In genomic region chr7:2980406-2981102, GRCh38 we compare ENCODE assay signal across 11 cellular contexts.
DNase-seq lines count a peak whose midpoint lies in the region; ATAC-seq, FAIRE-seq and TF ChIP-seq lines count a peak whose summit lies in the region.
"Had no signal": no experiment of that assay in that cellular context is flagged by ENCODE, and none has a peak within 500 bp of the region (broad histone marks: within the 10 kb centered on the region; RNA-seq: fewer than 3 reads in every experiment).

No MANE protein-coding gene starts in this region.

- H3K4me2 ChIP-seq in GM12878 (ENCODE audit: control insufficient read depth, insufficient read depth) (peak overlapping the region; percentile 99), mammary epithelial cell (ENCODE audit: insufficient read depth, low read depth, low read length) (no peak overlapping the region)
- H3K4me2 ChIP-seq: smooth muscle cell had no signal

- BruUV-seq in GM12878 (replicated peaks; lab: Mats Ljungman, UMichigan) (no TSS peak), mammary epithelial cell (replicated peaks; lab: Mats Ljungman, UMichigan) (no TSS peak)

- H3K9ac ChIP-seq in GM12878 (ENCODE audit: control insufficient read depth, insufficient read depth, low read length) (peak overlapping the region; percentile 75), mammary epithelial cell (ENCODE audit: insufficient read depth, low read length) (no peak overlapping the region)

- peak; percentile 52 for FAIRE-seq in GM18507 (lab: Jason Lieb, UNC)
- no peak for FAIRE-seq in GM12878 (lab: Jason Lieb, UNC)

- POLR2A ChIA-PET in CD8-positive, alpha-beta memory T cell (lab: Charles Lee) = no interaction called here
- POLR2A ChIA-PET in GM12878 (lab: Charles Lee) = no interaction called here

- TF ChIP-seq POLR2A in GM12878 (IDR thresholded peaks at IDR 0.05; ENCODE audit: low read depth, low read length) = 0 out of 2 replicates have a peak, but pooled peaks have one; percentile 15

- intact Hi-C loops in GM12878 (cut with micrococcal nuclease; ENCODE audit: unreplicated experiment) (no loop called here), posterior vena cava (cut with DNase I) (loop anchor here in 1 of 2 donors (5.0 kb wide), 1 partner anchor 1692 kb away; no protein-coding TSS in a partner anchor), mammary epithelial cell (cut with micrococcal nuclease) (no loop called here)

- peaks cover 69 to 88% (median 80%) of the 10 kb centered on the region in 3 donors for H3K4me1 Mint-ChIP-seq in CD8-positive, alpha-beta memory T cell

- H3K27ac Mint-ChIP-seq in CD8-positive, alpha-beta memory T cell = peak overlapping the region in 7 of 8 donors; percentile 32 to 83 (median 58)

- SMC1A ChIA-PET in GM12878 (lab: Charles Lee; ENCODE audit: uncharacterized antibody, unreplicated experiment) = interaction anchor here (1.5 to 3.6 kb wide), 2 partner anchors 87 to 89 kb away, joined by 3 to 26 read pairs; no protein-coding TSS in a partner anchor

- no peak for DNase-seq in CD8-positive, alpha-beta memory T cell
- no peak for DNase-seq in GM18507 (ENCODE audit: extremely low spot score, insufficient read length, low read depth)
- DNase-seq in GM12878 (ENCODE audit: low read depth, low spot score) = no peak
- peak; percentile 74 for DNase-seq in posterior vena cava (ENCODE audit: low spot score)
- DNase-seq in DMS114 treated with DMSO at 0.1 percent for 48 hours (lab: John Stamatoyannopoulos, UW; ENCODE audit: unreplicated experiment) = no peak
- no peak for DNase-seq in WERI-Rb-1
- DNase-seq in mammary epithelial cell = no peak
- DNase-seq: esophagus squamous epithelium, NCI-H1092 treated with DMSO at 0.1 percent for 48 hours, NCI-H748 treated with DMSO at 0.1 percent for 48 hours had no signal

- H3K4me1 ChIP-seq in CD8-positive, alpha-beta memory T cell (ENCODE audit: insufficient read depth, low read length) = peaks cover 68% of the 10 kb centered on the region
- H3K4me1 ChIP-seq in GM12878 (ENCODE audit: control insufficient read depth, insufficient read depth, low read length) (peaks cover 44% of the 10 kb centered on the region), mammary epithelial cell (ENCODE audit: insufficient read depth, low read length) (peaks cover 5% of the 10 kb centered on the region)

- no peaks in the 10 kb centered on the region for H4K20me1 ChIP-seq in GM12878 (ENCODE audit: control insufficient read depth, insufficient read depth)
- H4K20me1 ChIP-seq in mammary epithelial cell (ENCODE audit: insufficient read depth, low read length) = no peaks in the 10 kb centered on the region

- no peak for TF ChIP-seq RAD21 in GM12878 (IDR thresholded peaks at IDR 0.05; ENCODE audit: insufficient read depth, low read depth, low read length)

- H3K9me3 ChIP-seq in CD8-positive, alpha-beta memory T cell (ENCODE audit: low read length) = no peaks in the 10 kb centered on the region
- no peaks in the 10 kb centered on the region; the same call in 2 of the 3 replicates for H3K9me3 ChIP-seq in GM12878 (replicated peaks; ENCODE audit: control insufficient read depth, insufficient read depth, low read length)
- no peaks in the 10 kb centered on the region for H3K9me3 ChIP-seq in WERI-Rb-1 (ENCODE audit: severe bottlenecking)
- H3K9me3 ChIP-seq in mammary epithelial cell (replicated peaks; ENCODE audit: insufficient read depth, low read length) = no peaks in the 10 kb centered on the region
- H3K9me3 ChIP-seq: esophagus squamous epithelium had no signal

- in situ Hi-C loops in GM12878 (cut with MboI) = no loop called here
- in situ Hi-C loops in mammary epithelial cell (cut with MboI; ENCODE audit: low sequenced_read_pairs in 2 of 2) = no loop called here

- no peaks in the 10 kb centered on the region for H3K27me3 Mint-ChIP-seq in CD8-positive, alpha-beta memory T cell

- H2AFZ ChIP-seq in GM12878 (ENCODE audit: control insufficient read depth, low read depth, low read length) (no peak overlapping the region), mammary epithelial cell (ENCODE audit: low read depth, low read length) (no peak overlapping the region)

- H3K9me3 Mint-ChIP-seq in CD8-positive, alpha-beta memory T cell = no peaks in the 10 kb centered on the region

- no peaks in the 10 kb centered on the region for H3K27me3 ChIP-seq in CD8-positive, alpha-beta memory T cell (ENCODE audit: insufficient read depth, low read length, poor library complexity, severe bottlenecking)
- H3K27me3 ChIP-seq in GM12878 (replicated peaks in 1 of 2; ENCODE audit: control insufficient read depth in 2 of 2, insufficient read depth in 2 of 2, low read length in 1 of 2) (no peaks in the 10 kb centered on the region), WERI-Rb-1 (ENCODE audit: insufficient read depth, low read depth, severe bottlenecking) (no peaks in the 10 kb centered on the region), mammary epithelial cell (ENCODE audit: insufficient read depth, low read length) (no peaks in the 10 kb centered on the region)

- WGBS in GM12878 (ENCODE audit: insufficient coverage, insufficient replicate concordance, low lambda C conversion rate, missing lambda C conversion rate) = 71% methylated on average over 24 of the region's 27 CpGs
- 77% methylated on average over 8 of the region's 27 CpGs for WGBS in mammary epithelial cell (ENCODE audit: low coverage, missing lambda C conversion rate)

- H3K36me3 Mint-ChIP-seq in CD8-positive, alpha-beta memory T cell = peaks cover 0 to 48% (median 4%) of the 10 kb centered on the region in 3 donors

- no peak overlapping the region for H3K4me3 ChIP-seq in CD8-positive, alpha-beta memory T cell (ENCODE audit: low read length)
- H3K4me3 ChIP-seq in GM12878 = peak overlapping the region; percentile 60; the same call in 1 of the 2 replicates
- no peak overlapping the region for H3K4me3 ChIP-seq in WERI-Rb-1 (ENCODE audit: low read depth, low read length)
- H3K4me3 ChIP-seq in mammary epithelial cell (replicated peaks in 1 of 3; ENCODE audit: insufficient read depth in 1 of 3, low read depth in 2 of 3, low read length in 3 of 3) = no peak overlapping the region
- H3K4me3 ChIP-seq: esophagus squamous epithelium, smooth muscle cell had no signal

- H3K27ac ChIP-seq in CD8-positive, alpha-beta memory T cell (ENCODE audit: low read depth, low read length) = no peak overlapping the region
- H3K27ac ChIP-seq in GM12878 (ENCODE audit: control insufficient read depth, insufficient read depth) (peak overlapping the region; percentile 78), WERI-Rb-1 (no peak overlapping the region), mammary epithelial cell (ENCODE audit: insufficient read depth, low read depth, low read length) (no peak overlapping the region)
- H3K27ac ChIP-seq: esophagus squamous epithelium had no signal

- no peak for TF ChIP-seq CTCF in GM12878 (IDR thresholded peaks at IDR 0.05 in 2 of 3, conservative IDR thresholded peaks at IDR 0.05 in 1 of 3; ENCODE audit: control insufficient read depth in 2 of 3, extremely low read depth in 1 of 3, insufficient read depth in 1 of 3, low read depth in 3 of 3, low read length in 3 of 3)
- no peak for TF ChIP-seq CTCF in WERI-Rb-1 (IDR thresholded peaks at IDR 0.05; ENCODE audit: low read depth, low read length)
- no peak for TF ChIP-seq CTCF in mammary epithelial cell (conservative IDR thresholded peaks at IDR 0.05 in 1 of 2, IDR thresholded peaks at IDR 0.05 in 1 of 2; ENCODE audit: extremely low read depth in 1 of 2, insufficient read depth in 1 of 2, low read depth in 1 of 2, low read length in 2 of 2)

- dilution Hi-C loops in mammary epithelial cell (cut with HindIII; ENCODE audit: low sequenced_read_pairs) = no loop called here

- CTCF ChIA-PET in CD8-positive, alpha-beta memory T cell (lab: Charles Lee) = no interaction called here
- CTCF ChIA-PET in GM12878 (lab: Yijun Ruan, JAX) = interaction anchor here (1.0 kb wide), 1 partner anchor 92 kb away, joined by 3 read pairs; no protein-coding TSS in a partner anchor
- CTCF ChIA-PET in mammary epithelial cell (lab: Charles Lee; ENCODE audit: low non-redundant PET) = no interaction called here

- no peak for ATAC-seq in GM12878

- H3K4me3 Mint-ChIP-seq in CD8-positive, alpha-beta memory T cell = peak overlapping the region in 5 of 7 donors; percentile 15 to 65 (median 57)

- RAD21 ChIA-PET in GM12878 (lab: Charles Lee; ENCODE audit: unreplicated experiment) = interaction anchor here (3.5 kb wide), 1 partner anchor 87 kb away, joined by 34 read pairs; no protein-coding TSS in a partner anchor

- H3K36me3 ChIP-seq in CD8-positive, alpha-beta memory T cell (ENCODE audit: insufficient read depth, low read length) = peaks cover 10% of the 10 kb centered on the region
- peaks cover 2 to 8% of the 10 kb centered on the region in 2 experiments; a peak in 3 of 4 replicates for H3K36me3 ChIP-seq in GM12878 (ENCODE audit: control insufficient read depth in 2 of 2, insufficient read depth in 2 of 2, low read length in 1 of 2)
- no peaks in the 10 kb centered on the region for H3K36me3 ChIP-seq in WERI-Rb-1
- no peaks in the 10 kb centered on the region for H3K36me3 ChIP-seq in mammary epithelial cell (ENCODE audit: insufficient read depth, low read length)
- H3K36me3 ChIP-seq: esophagus squamous epithelium had no signal

- TF ChIP-seq EP300 in GM12878 (IDR thresholded peaks at IDR 0.05; ENCODE audit: borderline replicate concordance in 1 of 2, control insufficient read depth in 1 of 2, low read depth in 2 of 2, low read length in 2 of 2) = no peak

- H3K79me2 ChIP-seq in GM12878 (ENCODE audit: control insufficient read depth, insufficient read depth, low read length) = peaks cover 12% of the 10 kb centered on the region
- no peaks in the 10 kb centered on the region for H3K79me2 ChIP-seq in mammary epithelial cell (ENCODE audit: insufficient read depth, low read length)

TF ChIP-seq in GM12878, 131 proteins besides CTCF, POLR2A, EP300 and RAD21 (continues in another document):
- TF ChIP-seq EGR1 (IDR thresholded peaks at IDR 0.05; ENCODE audit: borderline replicate concordance in 1 of 2, low read depth in 2 of 2, low read length in 2 of 2) (0 out of 3 replicates have a peak, but pooled peaks of 1 of the 2 experiments have one; percentile 23), ZNF384 (IDR thresholded peaks at IDR 0.05; ENCODE audit: borderline replicate concordance, low read depth, low read length) (no peak), ESRRA (IDR thresholded peaks at IDR 0.05; ENCODE audit: low read length) (no peak), CEBPB (IDR thresholded peaks at IDR 0.05; ENCODE audit: borderline replicate concordance in 1 of 2, low read depth in 2 of 2, low read length in 2 of 2) (no peak), RUNX3 (IDR thresholded peaks at IDR 0.05; ENCODE audit: low read length) (0 out of 2 replicates have a peak, but pooled peaks have one; percentile 12), IRF4 (IDR thresholded peaks at IDR 0.05; ENCODE audit: low read depth, low read length) (no peak), MEF2A (IDR thresholded peaks at IDR 0.05; ENCODE audit: insufficient read depth, low read depth, low read length) (0 out of 2 replicates have a peak, but pooled peaks have one; percentile 17)
